ENCODE assay signal across 13 cellular contexts in genomic region chr1:179353546-179353945, GRCh38. TPM values are rescaled to one million over a fixed set of nuclear protein-coding genes. Genes with fewer than 3 reads are reported as not detected.
DNase-seq lines count a peak whose midpoint lies in the region; ATAC-seq and TF ChIP-seq lines count a peak whose summit lies in the region.
"Had no signal": no experiment of that assay in that cellular context is flagged by ENCODE, and none has a peak within 500 bp of the region (broad histone marks: within the 10 kb centered on the region; RNA-seq: fewer than 3 reads in every experiment).

No MANE protein-coding gene starts in this region.

- no peaks in the 10 kb centered on the region for H3K9me3 ChIP-seq in ascending aorta
- no peaks in the 10 kb centered on the region for H3K9me3 ChIP-seq in heart right ventricle

- H3K4me1 ChIP-seq in ascending aorta, result peaks cover 0 to 9% of the 10 kb centered on the region in 2 donors
- H3K4me1 ChIP-seq in heart right ventricle, result peaks cover 0 to 10% (median 0%) of the 10 kb centered on the region in 9 donors

- H3K27ac ChIP-seq in ascending aorta (peak overlapping the region; percentile 17 to 47), heart right ventricle (peak overlapping the region in 3 of 10 donors; percentile 12 to 27 (median 25))

- H3K27me3 Mint-ChIP-seq in progenitor cell of endocrine pancreas, result no peaks in the 10 kb centered on the region
- H3K27me3 Mint-ChIP-seq: CD4-positive, CD25-positive, alpha-beta regulatory T cell had no signal

- peak overlapping the region; percentile 63 for H3K27ac Mint-ChIP-seq in progenitor cell of endocrine pancreas

- no peaks in the 10 kb centered on the region for H3K27me3 ChIP-seq in ascending aorta
- H3K27me3 ChIP-seq in heart right ventricle, result no peaks in the 10 kb centered on the region

- H3K4me3 Mint-ChIP-seq in progenitor cell of endocrine pancreas (ENCODE audit: low read depth), result no peak overlapping the region
- H3K4me3 Mint-ChIP-seq: CD4-positive, CD25-positive, alpha-beta regulatory T cell had no signal

- H3K4me1 Mint-ChIP-seq in progenitor cell of endocrine pancreas (ENCODE audit: low read depth), result peaks cover 1% of the 10 kb centered on the region

- H3K9me3 Mint-ChIP-seq in progenitor cell of endocrine pancreas (ENCODE audit: low read depth), result no peaks in the 10 kb centered on the region
- H3K9me3 Mint-ChIP-seq: CD4-positive, CD25-positive, alpha-beta regulatory T cell had no signal

- intact Hi-C loops in ascending aorta (cut with DNase I), result loop anchor here (2.0 kb wide), 1 partner anchor 13 kb away; no protein-coding TSS in a partner anchor
- intact Hi-C loops in heart right ventricle (cut with DNase I), result no loop called here
- intact Hi-C loops in posterior vena cava (cut with DNase I), result no loop called here

- TF ChIP-seq CTCF in ascending aorta (IDR thresholded peaks at IDR 0.05) (no peak), heart right ventricle (IDR thresholded peaks at IDR 0.05) (no peak), progenitor cell of endocrine pancreas (IDR thresholded peaks at IDR 0.05; ENCODE audit: unreplicated experiment) (no peak)

- H3K36me3 Mint-ChIP-seq in progenitor cell of endocrine pancreas (ENCODE audit: insufficient read depth), result peaks cover 23% of the 10 kb centered on the region

- ATAC-seq in heart right ventricle, result peak; percentile 84 to 99 (median 96)
- no peak for ATAC-seq in HG02852 (IDR thresholded peaks at IDR 0.05; ENCODE audit: unreplicated experiment)

- DNase-seq in EL (peak; percentile 48), ascending aorta (ENCODE audit: low spot score in 2 of 2) (peak in 1 of 2 donors; percentile 74), heart right ventricle (peak in 1 of 2 donors; percentile 54), progenitor cell of endocrine pancreas (ENCODE audit: low spot score, unreplicated experiment) (no peak), H4 (ENCODE audit: low spot score) (no peak), posterior vena cava (ENCODE audit: low spot score) (no peak), NCI-H2107 (lab: John Stamatoyannopoulos, UW) (no peak)
- DNase-seq: activated CD8-positive, alpha-beta memory T cell treated with anti-CD3 and anti-CD28 coated beads, Interleukin-2, amount 50 U/mL, for 4 hours; CD4-positive, CD25-positive, alpha-beta regulatory T cell; central memory CD4-positive, alpha-beta T cell; NCI-H1417 treated with DMSO at 0.1 percent for 48 hours; NK-92 treated with Interleukin-12 subunit alpha and Interleukin-12 subunit beta, amount 100 ng/mL, for 24 hours had no signal

- H3K4me3 ChIP-seq in ascending aorta (no peak overlapping the region), heart right ventricle (no peak overlapping the region)

- 50 to 52% methylated on average over 5 of the region's 5 CpGs for WGBS in heart right ventricle, 2 donors

- H3K36me3 ChIP-seq in ascending aorta (peaks cover 3 to 16% of the 10 kb centered on the region in 2 donors), heart right ventricle (peaks cover 0 to 71% (median 0%) of the 10 kb centered on the region in 9 donors)

RNA-seq across cellular contexts. Expression of gene AXDND1, which starts 12.2 kb away (rescaled TPM):
- total RNA-seq in ascending aorta (not detected), heart right ventricle (under 1 TPM in 3 of 10 donors, not detected in 7; 0.12 to 0.17 (median 0.17) TPM), progenitor cell of endocrine pancreas (2.0 and 2.5 TPM in 2 replicates), posterior vena cava (not detected)
- under 1 TPM in 1 of 2 donors, not detected in 1; 0.03 TPM for polyA plus RNA-seq in heart right ventricle
- 3.0 TPM in 1 of 2 replicates, not detected in the other for total RNA-seq in H4 (2014; rRNA removed; shearing (Covaris generic))
- total RNA-seq: CD4-positive, CD25-positive, alpha-beta regulatory T cell had no signal
- polyA plus RNA-seq: CD4-positive, CD25-positive, alpha-beta regulatory T cell had no signal

RNA-seq across cellular contexts. Expression of gene SOAT1, which starts 59.9 kb away (rescaled TPM):
- total RNA-seq in ascending aorta (10.6 TPM), heart right ventricle (10 to 100 TPM in 2 of 10 donors, 1 to 10 TPM in 8; 5.5 to 19.4 (median 7.6) TPM), progenitor cell of endocrine pancreas (61.1 and 61.5 TPM in 2 replicates), posterior vena cava (10 to 100 TPM; 39.9 to 48.1 TPM)
- polyA plus RNA-seq in heart right ventricle, result 1 to 10 TPM; 2.6 to 3.0 TPM
- 20.9 and 39.3 TPM in 2 replicates for total RNA-seq in H4 (2014; rRNA removed; shearing (Covaris generic))
